Comparison of ENCODE assay signal across 10 cellular contexts in genomic region chr2:106514827-106515226, GRCh38. TPM values are rescaled to one million over a fixed set of nuclear protein-coding genes. Genes with fewer than 3 reads are reported as not detected.
DNase-seq lines count a peak whose midpoint lies in the region; ATAC-seq, FAIRE-seq and TF ChIP-seq lines count a peak whose summit lies in the region.
"Not testable (repeated sequence)": the region's sequence is repeated elsewhere in the genome, so short reads cannot be mapped to it uniquely, and the experiment has no call there.
"Had no signal": no experiment of that assay in that cellular context is flagged by ENCODE, and none has a peak within 500 bp of the region (broad histone marks: within the 10 kb centered on the region; RNA-seq: fewer than 3 reads in every experiment).

No MANE protein-coding gene starts in this region.

- 40% methylated on average over 3 of the region's 3 CpGs for WGBS in mammary epithelial cell (ENCODE audit: low coverage, missing lambda C conversion rate)

- not testable (repeated sequence) for H3K4me3 Mint-ChIP-seq in Calu3 (ENCODE audit: low read depth, unreplicated experiment); activated CD4-positive, alpha-beta T cell treated with anti-CD3 and anti-CD28 coated beads for 36 hours; naive thymus-derived CD4-positive, alpha-beta T cell

- H3K27ac Mint-ChIP-seq in Calu3 (ENCODE audit: unreplicated experiment) = peak overlapping the region; percentile 33
- H3K27ac Mint-ChIP-seq in activated CD4-positive, alpha-beta T cell treated with anti-CD3 and anti-CD28 coated beads for 36 hours = peak overlapping the region; percentile 71
- peak overlapping the region in 1 of 9 donors; percentile 47 for H3K27ac Mint-ChIP-seq in naive thymus-derived CD4-positive, alpha-beta T cell

- intact Hi-C loops in Calu3 (cut with micrococcal nuclease; ENCODE audit: unreplicated experiment); activated CD4-positive, alpha-beta T cell treated with anti-CD3 and anti-CD28 coated beads for 36 hours (cut with DNase I, micrococcal nuclease); mammary epithelial cell (cut with micrococcal nuclease); naive thymus-derived CD4-positive, alpha-beta T cell (cut with micrococcal nuclease): not testable (repeated sequence)

- H3K27ac ChIP-seq in mammary epithelial cell (ENCODE audit: insufficient read depth, low read depth, low read length); naive thymus-derived CD4-positive, alpha-beta T cell (ENCODE audit: low read depth, low read length): not testable (repeated sequence)

- not testable (repeated sequence) for H3K79me2 ChIP-seq in mammary epithelial cell (ENCODE audit: insufficient read depth, low read length)

- peak; percentile 49 for ATAC-seq in activated CD4-positive, alpha-beta T cell treated with anti-CD3 and anti-CD28 coated beads for 36 hours
- ATAC-seq in naive thymus-derived CD4-positive, alpha-beta T cell = peak; percentile 13

- in situ Hi-C loops in KBM-7 (cut with MboI; ENCODE audit: low pct_unique_long_range_greater_than_20kb, low sequenced_read_pairs); mammary epithelial cell (cut with MboI; ENCODE audit: low sequenced_read_pairs in 2 of 2): not testable (repeated sequence)

- not testable (repeated sequence) for H3K4me1 ChIP-seq in mammary epithelial cell (ENCODE audit: insufficient read depth, low read length); naive thymus-derived CD4-positive, alpha-beta T cell (ENCODE audit: control insufficient read depth in 2 of 2, insufficient read depth in 2 of 2, low read length in 2 of 2)

- H4K20me1 ChIP-seq in mammary epithelial cell (ENCODE audit: insufficient read depth, low read length) = not testable (repeated sequence)

- not testable (repeated sequence) for H3K4me2 ChIP-seq in mammary epithelial cell (ENCODE audit: insufficient read depth, low read depth, low read length)

- H3K36me3 Mint-ChIP-seq in Calu3 (ENCODE audit: insufficient read depth, unreplicated experiment); activated CD4-positive, alpha-beta T cell treated with anti-CD3 and anti-CD28 coated beads for 36 hours (ENCODE audit: low read depth); naive thymus-derived CD4-positive, alpha-beta T cell: not testable (repeated sequence)

- not testable (repeated sequence) for H3K27me3 ChIP-seq in mammary epithelial cell (ENCODE audit: insufficient read depth, low read length); naive thymus-derived CD4-positive, alpha-beta T cell (ENCODE audit: control insufficient read depth in 2 of 2, insufficient read depth in 2 of 2, low read length in 2 of 2)

- dilution Hi-C loops in mammary epithelial cell (cut with HindIII; ENCODE audit: low sequenced_read_pairs) = not testable (repeated sequence)

- H3K9me3 Mint-ChIP-seq in Calu3 (ENCODE audit: low read depth, unreplicated experiment); activated CD4-positive, alpha-beta T cell treated with anti-CD3 and anti-CD28 coated beads for 36 hours (ENCODE audit: low read depth); naive thymus-derived CD4-positive, alpha-beta T cell: not testable (repeated sequence)

- peak; percentile 42 for FAIRE-seq in urothelium cell line (lab: Jason Lieb, UNC)

- H3K9ac ChIP-seq in mammary epithelial cell (ENCODE audit: insufficient read depth, low read length) = not testable (repeated sequence)

- CTCF ChIA-PET in Calu3 (lab: Charles Lee); activated CD4-positive, alpha-beta T cell treated with anti-CD3 and anti-CD28 coated beads for 36 hours (lab: Charles Lee); mammary epithelial cell (lab: Charles Lee; ENCODE audit: low non-redundant PET); naive thymus-derived CD4-positive, alpha-beta T cell (lab: Charles Lee): not testable (repeated sequence)

- H3K9me3 ChIP-seq in mammary epithelial cell (replicated peaks; ENCODE audit: insufficient read depth, low read length); naive thymus-derived CD4-positive, alpha-beta T cell (ENCODE audit: control insufficient read depth in 2 of 3, low read length in 3 of 3): not testable (repeated sequence)

- H3K4me3 ChIP-seq in mammary epithelial cell (replicated peaks in 1 of 3; ENCODE audit: insufficient read depth in 1 of 3, low read depth in 2 of 3, low read length in 3 of 3); foreskin fibroblast (ENCODE audit: low read depth in 1 of 2, low read length in 2 of 2); naive thymus-derived CD4-positive, alpha-beta T cell (ENCODE audit: low read length): not testable (repeated sequence)

- POLR2A ChIA-PET in activated CD4-positive, alpha-beta T cell treated with anti-CD3 and anti-CD28 coated beads for 36 hours (lab: Charles Lee) = interaction anchor here (0.6 kb wide), 1 partner anchor 67 kb away, joined by 4 read pairs; no protein-coding TSS in a partner anchor
- POLR2A ChIA-PET in naive thymus-derived CD4-positive, alpha-beta T cell (lab: Charles Lee) = not testable (repeated sequence)

- DNase-seq in Calu3 (peak; percentile 4), KBM-7 (peak; percentile 31), NCI-H526 treated with DMSO at 0.1 percent for 48 hours (lab: John Stamatoyannopoulos, UW) (peak; percentile 48), mammary epithelial cell (peak; percentile 59), foreskin fibroblast (peak; percentile 1 to 12)
- peak; percentile 10 for DNase-seq in activated CD4-positive, alpha-beta T cell treated with anti-CD3 and anti-CD28 coated beads for 36 hours
- not testable (repeated sequence) for DNase-seq in naive thymus-derived CD4-positive, alpha-beta T cell; urothelium cell line (ENCODE audit: low spot score)

- not testable (repeated sequence) for BruUV-seq in Calu3 (replicated peaks; lab: Mats Ljungman, UMichigan); mammary epithelial cell (replicated peaks; lab: Mats Ljungman, UMichigan)

- TF ChIP-seq CTCF in Calu3 (IDR thresholded peaks at IDR 0.05; ENCODE audit: unreplicated experiment); mammary epithelial cell (conservative IDR thresholded peaks at IDR 0.05 in 1 of 2, IDR thresholded peaks at IDR 0.05 in 1 of 2; ENCODE audit: extremely low read depth in 1 of 2, insufficient read depth in 1 of 2, low read depth in 1 of 2, low read length in 2 of 2); foreskin fibroblast (IDR thresholded peaks at IDR 0.05; ENCODE audit: low read depth, low read length): not testable (repeated sequence)

- not testable (repeated sequence) for H2AFZ ChIP-seq in mammary epithelial cell (ENCODE audit: low read depth, low read length)

- H3K36me3 ChIP-seq in mammary epithelial cell (ENCODE audit: insufficient read depth, low read length); naive thymus-derived CD4-positive, alpha-beta T cell (ENCODE audit: control insufficient read depth in 2 of 3, insufficient read depth in 3 of 3, low read length in 3 of 3): not testable (repeated sequence)

- peaks cover 16% of the 10 kb centered on the region for H3K27me3 Mint-ChIP-seq in Calu3 (ENCODE audit: unreplicated experiment)
- H3K27me3 Mint-ChIP-seq in activated CD4-positive, alpha-beta T cell treated with anti-CD3 and anti-CD28 coated beads for 36 hours; naive thymus-derived CD4-positive, alpha-beta T cell: not testable (repeated sequence)

- H3K4me1 Mint-ChIP-seq in Calu3 (ENCODE audit: low read depth, unreplicated experiment) = peaks cover 16% of the 10 kb centered on the region
- H3K4me1 Mint-ChIP-seq in activated CD4-positive, alpha-beta T cell treated with anti-CD3 and anti-CD28 coated beads for 36 hours = peaks cover 18% of the 10 kb centered on the region
- H3K4me1 Mint-ChIP-seq in naive thymus-derived CD4-positive, alpha-beta T cell = peaks cover 0 to 13% (median 8%) of the 10 kb centered on the region in 7 donors

RNA-seq across cellular contexts. Expression of gene CD8B2, which starts 27.7 kb away (rescaled TPM):
- total RNA-seq in Calu3 (2022) (not detected in 2 replicates), mammary epithelial cell (not detected)
- total RNA-seq in activated CD4-positive, alpha-beta T cell treated with anti-CD3 and anti-CD28 coated beads for 36 hours = under 1 TPM; 0.09 to 0.11 TPM
- polyA plus RNA-seq in mammary epithelial cell = not detected
- polyA minus RNA-seq in mammary epithelial cell = not detected
- total RNA-seq in naive thymus-derived CD4-positive, alpha-beta T cell = under 1 TPM in 1 of 5 experiments, not detected in 4; 0.64 TPM
- polyA plus RNA-seq in naive thymus-derived CD4-positive, alpha-beta T cell = not detected
- total RNA-seq: CD4-positive, CD25-positive, alpha-beta regulatory T cell; SJCRH30 had no signal

RNA-seq across cellular contexts. Expression of gene RGPD3, which starts 46.6 kb away (rescaled TPM):
- total RNA-seq in Calu3 (2022) (not detected in 2 replicates), mammary epithelial cell (under 1 TPM; 0.07 to 0.33 TPM)
- total RNA-seq in activated CD4-positive, alpha-beta T cell treated with anti-CD3 and anti-CD28 coated beads for 36 hours = under 1 TPM; 0.05 to 0.14 TPM
- 0.08 TPM for polyA plus RNA-seq in mammary epithelial cell
- polyA minus RNA-seq in mammary epithelial cell = not detected
- total RNA-seq in naive thymus-derived CD4-positive, alpha-beta T cell = under 1 TPM in 4 of 5 experiments, not detected in 1; 0.19 to 0.47 (median 0.35) TPM
- polyA plus RNA-seq in naive thymus-derived CD4-positive, alpha-beta T cell = under 1 TPM in 1 of 2 donors, not detected in 1; 0.17 TPM
- total RNA-seq: SJCRH30 had no signal
